Comparison of ENCODE assay signal across 21 cellular contexts in genomic region chr20:11015440-11015839, GRCh38.
DNase-seq lines count a peak whose midpoint lies in the region; ATAC-seq, FAIRE-seq and TF ChIP-seq lines count a peak whose summit lies in the region.
"Had no signal": no experiment of that assay in that cellular context is flagged by ENCODE, and none has a peak within 500 bp of the region (broad histone marks: within the 10 kb centered on the region; RNA-seq: fewer than 3 reads in every experiment).

No MANE protein-coding gene starts in this region.

- H3K27ac ChIP-seq in keratinocyte (ENCODE audit: control insufficient read depth, insufficient read depth, low read length): no peak overlapping the region
- H3K27ac ChIP-seq: 22Rv1, C4-2B, GM23248, SK-N-MC had no signal

- no peak for ATAC-seq in GM19395 (IDR thresholded peaks at IDR 0.05; ENCODE audit: unreplicated experiment)
- ATAC-seq: CD8-positive, alpha-beta T cell; Panc1 had no signal

- peak; percentile 78 for FAIRE-seq in keratinocyte (lab: Jason Lieb, UNC)
- FAIRE-seq: G401.6 had no signal

- no peaks in the 10 kb centered on the region for H3K36me3 ChIP-seq in keratinocyte (ENCODE audit: control insufficient read depth in 2 of 2, extremely low read depth in 1 of 2, insufficient read depth in 2 of 2, low read length in 2 of 2)

- H3K9me1 ChIP-seq in keratinocyte (ENCODE audit: control insufficient read depth, extremely low read depth, insufficient read depth, low read length): no peaks in the 10 kb centered on the region

- H4K20me1 ChIP-seq in keratinocyte (ENCODE audit: control insufficient read depth, extremely low read depth, insufficient read depth, low read length): no peaks in the 10 kb centered on the region

- peak overlapping the region in 2 of 3 experiments; percentile 39 to 67 for H3K4me3 ChIP-seq in keratinocyte (ENCODE audit: control insufficient read depth in 2 of 3, extremely low read depth in 1 of 3, insufficient read depth in 2 of 3, low read depth in 1 of 3, low read length in 3 of 3)
- H3K4me3 ChIP-seq: GM23248, SK-N-MC had no signal

- peak; percentile 13 for DNase-seq in DMS53 (lab: John Stamatoyannopoulos, UW)
- no peak for DNase-seq in DMS53 treated with DMSO at 0.1 percent for 48 hours (lab: John Stamatoyannopoulos, UW; ENCODE audit: unreplicated experiment)
- DNase-seq in COLO668 (lab: John Stamatoyannopoulos, UW; ENCODE audit: unreplicated experiment): peak; percentile 15
- DNase-seq in NCI-H526 (lab: John Stamatoyannopoulos, UW): peak; percentile 51 to 70
- peak; percentile 13 for DNase-seq in keratinocyte (ENCODE audit: low read depth, low spot score)
- no peak for DNase-seq in UCSD-AML1 (lab: John Stamatoyannopoulos, UW; ENCODE audit: unreplicated experiment)
- no peak for DNase-seq in G401 (ENCODE audit: low spot score)
- DNase-seq: CD8-positive, alpha-beta T cell; DMS 273 treated with DMSO at 0.1 percent for 48 hours; GM23248; H7; NCI-H1048; NCI-H187; NCI-H446 treated with DMSO at 0.1 percent for 48 hours; SHP77 treated with DMSO at 0.1 percent for 48 hours had no signal

- in situ Hi-C loops in G401 (cut with HindIII; ENCODE audit: low sequenced_read_pairs): no loop called here

- dilution Hi-C loops in keratinocyte (cut with MboI; ENCODE audit: extremely low pct_ligation_motif_present, low sequenced_read_pairs): no loop called here

- no peaks in the 10 kb centered on the region for H3K79me2 ChIP-seq in keratinocyte (ENCODE audit: control insufficient read depth, insufficient read depth, low read length)

- no peaks in the 10 kb centered on the region for H3K27me3 ChIP-seq in keratinocyte (ENCODE audit: control insufficient read depth, extremely low read depth, insufficient read depth, low read length)

- H3K9me3 ChIP-seq in keratinocyte (ENCODE audit: control insufficient read depth, low read depth, low read length): no peaks in the 10 kb centered on the region

- peak overlapping the region; percentile 69 for H3K4me2 ChIP-seq in keratinocyte (ENCODE audit: control insufficient read depth, extremely low read depth, insufficient read depth, low read depth, low read length)

- H3K9ac ChIP-seq in keratinocyte (ENCODE audit: control insufficient read depth, extremely low read depth, insufficient read depth, low read length): no peak overlapping the region
- H3K9ac ChIP-seq: GM23248 had no signal

- H3K4me1 ChIP-seq in keratinocyte (ENCODE audit: control insufficient read depth, extremely low read depth, insufficient read depth, low read length): no peaks in the 10 kb centered on the region

- TF ChIP-seq CTCF in keratinocyte (optimal IDR thresholded peaks at IDR 0.05 in 1 of 3, IDR thresholded peaks at IDR 0.05 in 1 of 3, conservative IDR thresholded peaks at IDR 0.05 in 1 of 3; ENCODE audit: extremely low read depth in 1 of 3, insufficient read depth in 2 of 3, low read length in 3 of 3): no peak

- peak overlapping the region; percentile 15 for H2AFZ ChIP-seq in keratinocyte (ENCODE audit: control insufficient read depth, low read length)
- H2AFZ ChIP-seq: GM23248 had no signal

Comparison
In these comparisons a context has a peak if more than half of its experiments do, and no peak if none do; other contexts are left out.
1. DNase-seq: peak in DMS53 (single experiment), COLO668 (single experiment), NCI-H526 (2 of 2) and keratinocyte (single experiment); none in DMS53 treated with DMSO at 0.1 percent for 48 hours (single experiment), UCSD-AML1 (single experiment) and G401 (single experiment).